6 cellular contexts compared by ENCODE assay signal in genomic region chr4:36485885-36486284, GRCh38.
"Had no signal": no experiment of that assay in that cellular context is flagged by ENCODE, and none has a peak within 500 bp of the region (broad histone marks: within the 10 kb centered on the region; RNA-seq: fewer than 3 reads in every experiment).

No MANE protein-coding gene starts in this region.

- FAIRE-seq: G401.6, GM12891, GM18507, GM19239 had no signal

- DNase-seq: GDM1, GF-D8 had no signal
